8 cellular contexts compared by ENCODE assay signal in the genomic region with DNA sequence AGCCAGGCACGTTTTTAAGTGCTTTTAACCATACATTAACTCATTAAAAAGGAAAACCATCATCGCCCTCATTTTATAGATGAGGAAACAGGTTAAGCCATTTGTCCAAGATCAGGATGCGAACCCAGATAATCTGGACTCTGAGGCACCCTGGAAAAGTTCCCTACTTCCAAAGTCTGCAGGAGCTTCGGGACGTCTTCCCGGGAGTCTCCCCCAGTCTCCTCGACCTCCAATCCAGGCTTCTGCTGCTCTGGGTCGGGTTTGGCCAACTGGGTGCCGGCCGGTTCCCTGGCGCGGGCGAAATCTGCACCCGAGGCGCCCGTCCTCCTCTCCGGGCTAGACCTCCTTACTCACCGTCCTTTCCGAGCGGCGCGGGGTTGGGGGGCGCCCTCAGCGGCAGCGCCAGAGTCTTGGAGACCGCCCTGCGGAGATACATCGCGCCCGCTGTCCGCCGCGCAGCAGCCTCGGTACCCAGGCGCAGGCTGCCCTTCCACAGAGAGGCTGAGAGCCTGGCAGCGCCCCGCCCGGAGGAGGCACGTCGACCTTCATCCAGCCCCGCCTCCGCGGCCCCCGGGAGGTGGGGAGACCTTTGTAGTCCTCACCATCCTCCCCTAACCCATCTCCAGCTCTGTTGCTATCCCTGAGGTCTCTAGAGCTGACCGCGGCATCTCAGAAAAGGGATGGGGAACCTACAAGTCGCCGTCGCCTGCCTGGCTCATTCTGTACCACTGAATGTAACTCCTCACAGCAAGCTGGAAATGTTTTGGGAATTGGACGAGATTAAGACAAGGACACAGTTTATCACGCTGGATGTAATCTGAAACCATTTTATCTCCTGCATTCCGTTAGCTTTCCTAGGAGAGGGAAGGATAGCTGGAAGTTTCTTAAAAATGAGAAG. TPM values are rescaled to one million over a fixed set of nuclear protein-coding genes. Genes with fewer than 3 reads are reported as not detected.
A peak's percentile ranks its signal among the peaks of the same experiment; 100 is the strongest.
DNase-seq lines count a peak whose midpoint lies in the region; ATAC-seq, FAIRE-seq and TF ChIP-seq lines count a peak whose summit lies in the region.
"Had no signal": no experiment of that assay in that cellular context is flagged by ENCODE, and none has a peak within 500 bp of the region (broad histone marks: within the 10 kb centered on the region; RNA-seq: fewer than 3 reads in every experiment).

A gene (minus strand): TSS at position 503 of the 898 bp plus-strand sequence. CDS start 67 bp downstream, at position 436.

- no peak for TF ChIP-seq CTCF in GM23338 (conservative IDR thresholded peaks at IDR 0.05; ENCODE audit: low read depth in 2 of 2)
- TF ChIP-seq CTCF in lung (IDR thresholded peaks at IDR 0.05; ENCODE audit: control extremely low read depth, extremely low read depth): no peak
- TF ChIP-seq CTCF in Caco-2 (IDR thresholded peaks at IDR 0.05; ENCODE audit: insufficient read depth in 1 of 2, low read depth in 1 of 2, low read length in 1 of 2, severe bottlenecking in 1 of 2, unreplicated experiment in 1 of 2): no peak

- H3F3A ChIP-seq in GM23338 (replicated peaks; ENCODE audit: low read depth): peaks cover 12% of the 10 kb centered on the region

- H3K27ac ChIP-seq in GM23338 (ENCODE audit: low read depth) (no peak within 1 kb of the TSS), lung (ENCODE audit: low read depth in 1 of 2, low read length in 1 of 2) (no peak within 1 kb of the TSS), stomach smooth muscle (ENCODE audit: low read length) (no peak within 1 kb of the TSS)

- H3K4me1 Mint-ChIP-seq in GM23338 (peaks cover 10% of the 10 kb centered on the region), Caco-2 (ENCODE audit: low read depth, unreplicated experiment) (peaks cover 6% of the 10 kb centered on the region)
- peaks cover 18% of the 10 kb centered on the region for H3K4me1 Mint-ChIP-seq in T-helper 2 cell treated with Interferon-gamma antibody and Interleukin-4, amounts not matched to agents 5 μg/mL and 100 μg/mL, for 36 hours (ENCODE audit: low read depth)

- H3K4me1 ChIP-seq in GM23338 (ENCODE audit: insufficient read depth) (no peaks in the 10 kb centered on the region; the same call in 1 of the 2 replicates), lung (ENCODE audit: control insufficient read depth in 2 of 2, insufficient read depth in 2 of 2, low read length in 2 of 2) (peaks cover 0 to 5% of the 10 kb centered on the region in 2 donors), stomach smooth muscle (ENCODE audit: control insufficient read depth, insufficient read depth, low read length) (peaks cover 13% of the 10 kb centered on the region), Caco-2 (peaks cover 21% of the 10 kb centered on the region; the same call in 1 of the 2 replicates)

- no peaks in the 10 kb centered on the region for H3K9me2 ChIP-seq in GM23338 (ENCODE audit: insufficient read depth)

- no peaks in the 10 kb centered on the region for H3K79me2 ChIP-seq in GM23338 (replicated peaks; ENCODE audit: insufficient read depth)

- H3K9me3 ChIP-seq in lung (ENCODE audit: control insufficient read depth in 2 of 2, insufficient read depth in 1 of 2, low read length in 1 of 2) (peaks cover 0 to 2% of the 10 kb centered on the region in 2 donors), stomach smooth muscle (ENCODE audit: control insufficient read depth in 2 of 2, low read length in 2 of 2) (no peaks in the 10 kb centered on the region), Caco-2 (no peaks in the 10 kb centered on the region)

- peak within 1 kb of the TSS; percentile 98 for H2AFZ ChIP-seq in GM23338

- H3K4me3 Mint-ChIP-seq in GM23338 (peak within 1 kb of the TSS; percentile 74), Caco-2 (ENCODE audit: unreplicated experiment) (no peak within 1 kb of the TSS)
- H3K4me3 Mint-ChIP-seq in T-helper 2 cell treated with Interferon-gamma antibody and Interleukin-4, amounts not matched to agents 5 μg/mL and 100 μg/mL, for 36 hours: peak within 1 kb of the TSS; percentile 78

- H3K27me3 ChIP-seq in GM23338 (ENCODE audit: insufficient read depth) (peaks cover 65% of the 10 kb centered on the region), lung (ENCODE audit: control insufficient read depth, insufficient read depth) (no peaks in the 10 kb centered on the region), stomach smooth muscle (ENCODE audit: control insufficient read depth in 1 of 2, insufficient read depth in 2 of 2, low read length in 2 of 2) (peaks cover 7 to 15% of the 10 kb centered on the region in 2 donors), Caco-2 (replicated peaks; ENCODE audit: control insufficient read depth, insufficient read depth, low read length) (no peaks in the 10 kb centered on the region)

- peak; percentile 93 for DNase-seq in GM23338 (ENCODE audit: low spot score)
- no peak for DNase-seq in T-helper 2 cell treated with Interferon-gamma antibody and Interleukin-4, amounts not matched to agents 5 μg/mL and 100 μg/mL, for 36 hours (ENCODE audit: low spot score)
- peak; percentile 81 for DNase-seq in ecto neural progenitor cell (ENCODE audit: low spot score)
- DNase-seq in lung (ENCODE audit: low spot score): no peak
- DNase-seq in Caco-2: no peak
- no peak for DNase-seq in urothelium cell line (ENCODE audit: low spot score)

- intact Hi-C loops in Caco-2 (cut with micrococcal nuclease; ENCODE audit: unreplicated experiment): loop anchor here (5.0 kb wide), 1 partner anchor 53 kb away; no protein-coding TSS in a partner anchor

- H3K9me3 Mint-ChIP-seq in GM23338: peaks cover 9% of the 10 kb centered on the region
- H3K9me3 Mint-ChIP-seq in T-helper 2 cell treated with Interferon-gamma antibody and Interleukin-4, amounts not matched to agents 5 μg/mL and 100 μg/mL, for 36 hours: peaks cover 8% of the 10 kb centered on the region
- H3K9me3 Mint-ChIP-seq in Caco-2 (ENCODE audit: unreplicated experiment): peaks cover 7% of the 10 kb centered on the region

- H3K4me2 ChIP-seq in GM23338: peak within 1 kb of the TSS; percentile 98

- ATAC-seq in GM23338: peak; percentile 94
- peak; percentile 65 for ATAC-seq in lung (ENCODE audit: insufficient read depth, low FRiP score)

- 9% methylated on average over 42 to 52 of the region's 52 CpGs for WGBS in lung, 2 donors

- H3K27me3 Mint-ChIP-seq in GM23338 (ENCODE audit: insufficient read depth, low read depth, poor library complexity) (peaks cover 36% of the 10 kb centered on the region), Caco-2 (ENCODE audit: insufficient read depth, unreplicated experiment) (no peaks in the 10 kb centered on the region)
- peaks cover 68% of the 10 kb centered on the region for H3K27me3 Mint-ChIP-seq in T-helper 2 cell treated with Interferon-gamma antibody and Interleukin-4, amounts not matched to agents 5 μg/mL and 100 μg/mL, for 36 hours (ENCODE audit: low read depth)

- no peak for FAIRE-seq in urothelium cell line (lab: Jason Lieb, UNC)

- no peaks in the 10 kb centered on the region for H3K36me3 ChIP-seq in GM23338 (ENCODE audit: insufficient read depth)
- H3K36me3 ChIP-seq in lung (ENCODE audit: control insufficient read depth in 2 of 2, insufficient read depth in 2 of 2, low read length in 2 of 2): no peaks in the 10 kb centered on the region
- H3K36me3 ChIP-seq in stomach smooth muscle (ENCODE audit: control insufficient read depth in 2 of 2, insufficient read depth in 2 of 2, low read length in 2 of 2): no peaks in the 10 kb centered on the region
- H3K36me3 ChIP-seq in Caco-2 (ENCODE audit: control insufficient read depth, insufficient read depth, low read length): no peaks in the 10 kb centered on the region

- H3K36me3 Mint-ChIP-seq in GM23338 (ENCODE audit: low read depth) (peaks cover 5% of the 10 kb centered on the region; the same call in 2 of the 3 replicates), Caco-2 (ENCODE audit: insufficient read depth, unreplicated experiment) (no peaks in the 10 kb centered on the region)
- H3K36me3 Mint-ChIP-seq in T-helper 2 cell treated with Interferon-gamma antibody and Interleukin-4, amounts not matched to agents 5 μg/mL and 100 μg/mL, for 36 hours (ENCODE audit: low read depth): peaks cover 6% of the 10 kb centered on the region

- H3K9ac ChIP-seq in stomach smooth muscle (ENCODE audit: low read length in 2 of 2): peak within 1 kb of the TSS; percentile 7 to 26

- H3K4me3 ChIP-seq in GM23338 (peak within 1 kb of the TSS; percentile 73), lung (peak within 1 kb of the TSS; percentile 17), stomach smooth muscle (ENCODE audit: low read length in 2 of 2) (peak within 1 kb of the TSS; percentile 74 to 79), Caco-2 (ENCODE audit: low read depth, low read length) (no peak within 1 kb of the TSS)

- H3K27ac Mint-ChIP-seq in GM23338 (no peak within 1 kb of the TSS), Caco-2 (ENCODE audit: unreplicated experiment) (no peak within 1 kb of the TSS)
- H3K27ac Mint-ChIP-seq in T-helper 2 cell treated with Interferon-gamma antibody and Interleukin-4, amounts not matched to agents 5 μg/mL and 100 μg/mL, for 36 hours: no peak within 1 kb of the TSS

- no peaks in the 10 kb centered on the region for H4K20me1 ChIP-seq in GM23338 (replicated peaks; ENCODE audit: insufficient read depth)

- POLR2A ChIA-PET in Caco-2 (lab: Charles Lee): interaction anchor here (0.6 kb wide), 1 partner anchor 10 kb away, joined by 4 read pairs; no protein-coding TSS in a partner anchor

- no TSS peak for BruUV-seq in Caco-2 (replicated peaks; lab: Mats Ljungman, UMichigan)

- CTCF ChIA-PET in Caco-2 (lab: Charles Lee): no interaction called here

TF ChIP-seq in GM23338, 12 proteins besides CTCF, POLR2A, EP300 and RAD21:
- TF ChIP-seq, protein P1, sequence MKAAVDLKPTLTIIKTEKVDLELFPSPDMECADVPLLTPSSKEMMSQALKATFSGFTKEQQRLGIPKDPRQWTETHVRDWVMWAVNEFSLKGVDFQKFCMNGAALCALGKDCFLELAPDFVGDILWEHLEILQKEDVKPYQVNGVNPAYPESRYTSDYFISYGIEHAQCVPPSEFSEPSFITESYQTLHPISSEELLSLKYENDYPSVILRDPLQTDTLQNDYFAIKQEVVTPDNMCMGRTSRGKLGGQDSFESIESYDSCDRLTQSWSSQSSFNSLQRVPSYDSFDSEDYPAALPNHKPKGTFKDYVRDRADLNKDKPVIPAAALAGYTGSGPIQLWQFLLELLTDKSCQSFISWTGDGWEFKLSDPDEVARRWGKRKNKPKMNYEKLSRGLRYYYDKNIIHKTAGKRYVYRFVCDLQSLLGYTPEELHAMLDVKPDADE (IDR thresholded peaks at IDR 0.05): 0 out of 2 replicates have a peak, but pooled peaks have one; percentile 21
- TF ChIP-seq EZH2phosphoT487 (IDR thresholded peaks at IDR 0.05; ENCODE audit: unreplicated experiment) (no peak), EZH2 (IDR thresholded peaks at IDR 0.05; ENCODE audit: low read depth, unreplicated experiment) (peak; percentile 67)

RNA-seq across cellular contexts. Expression of the gene that starts here (rescaled TPM):
- 2.4 and 2.8 TPM in 2 replicates for total RNA-seq in GM23338 (2014; rRNA removed; shearing (Covaris generic))
- 4.1 and 4.7 TPM in 2 replicates for polyA plus RNA-seq in GM23338 (2016; fragmentation: Nextera tagmentation; extraction: Ambion mirVana)
- total RNA-seq in lung: under 1 TPM; 0.26 to 0.46 TPM
- under 1 TPM; 0.17 to 0.87 TPM for polyA plus RNA-seq in lung
- 0.23 and 0.26 TPM in 2 replicates for total RNA-seq in Caco-2 (2022)
- total RNA-seq: T-helper 1 cell treated with Interleukin-12 subunit alpha and Interleukin-12 subunit beta and Interleukin-4 antibody, amounts not matched to agents 30 ng/mL and 1 ng/mL, for 36 hours had no signal

Comparison
In these comparisons a context has a peak if more than half of its experiments do, and no peak if none do; other contexts are left out.
1. Peak in ATAC-seq and H3K4me3 ChIP-seq in lung; RNA of the gene not detected or under 1 TPM.
2. DNase-seq: peak in GM23338 (single experiment) and ecto neural progenitor cell (single experiment); none in T-helper 2 cell treated with Interferon-gamma antibody and Interleukin-4, amounts not matched to agents 5 μg/mL and 100 μg/mL, for 36 hours (single experiment), lung (single experiment), Caco-2 (0 of 2) and urothelium cell line (single experiment).